Comparison of ENCODE assay signal across 22 cellular contexts in the genomic region with DNA sequence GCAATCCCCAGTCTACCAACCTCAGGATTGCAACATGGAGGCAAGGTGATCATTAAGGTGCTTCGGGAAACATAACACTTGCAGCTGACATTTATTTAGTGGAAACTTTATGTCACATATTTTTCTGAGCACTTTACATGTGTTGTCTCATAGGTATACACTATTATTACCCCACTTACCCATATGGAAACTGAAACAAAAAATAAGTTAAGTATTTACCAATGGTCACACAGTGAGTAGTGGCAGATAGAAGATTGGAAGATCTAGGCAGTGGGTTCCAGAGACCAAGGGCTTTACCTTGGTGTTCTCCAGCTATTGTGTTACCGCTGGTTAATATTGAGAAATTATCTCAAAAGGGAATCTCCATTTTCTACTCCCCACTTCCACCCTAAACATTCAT.
DNase-seq lines count a peak whose midpoint lies in the region; ATAC-seq and TF ChIP-seq lines count a peak whose summit lies in the region.
"Had no signal": no experiment of that assay in that cellular context is flagged by ENCODE, and none has a peak within 500 bp of the region (broad histone marks: within the 10 kb centered on the region; RNA-seq: fewer than 3 reads in every experiment).

No MANE protein-coding gene starts in this region.

- no peaks in the 10 kb centered on the region for H3K4me1 ChIP-seq in CD8-positive, alpha-beta T cell (ENCODE audit: insufficient read depth, low read length)
- H3K4me1 ChIP-seq: left lung had no signal

- no peak for TF ChIP-seq CTCF in CD8-positive, alpha-beta T cell (IDR thresholded peaks at IDR 0.05)

- H3K27me3 Mint-ChIP-seq in CD8-positive, alpha-beta T cell (ENCODE audit: low read depth): no peaks in the 10 kb centered on the region
- H3K27me3 Mint-ChIP-seq: T-cell had no signal

- no peak for DNase-seq in CD8-positive, alpha-beta T cell
- DNase-seq in DMS79 treated with DMSO at 0.1 percent for 48 hours (lab: John Stamatoyannopoulos, UW) (no peak), HT-29 (ENCODE audit: low spot score) (no peak), KG1 (lab: John Stamatoyannopoulos, UW) (no peak)
- DNase-seq: 8988T; activated CD4-positive, alpha-beta T cell treated with anti-CD3 and anti-CD28 coated beads, Interleukin-2, amount 50 U/mL, for 4 hours; activated naive CD4-positive, alpha-beta T cell; amygdala; BE2C; central memory CD4-positive, alpha-beta T cell; left lung; NCI-H2081; NCI-H524; Right ventricle myocardium superior; stimulated activated CD4-positive, alpha-beta T cell treated with anti-CD3 and anti-CD28 coated beads, Interleukin-4, amount 100 ng/mL, for 4 hours; T-cell had no signal

- H3K9me3 ChIP-seq in CD8-positive, alpha-beta T cell (ENCODE audit: low read length): no peaks in the 10 kb centered on the region
- H3K9me3 ChIP-seq: BE2C, left lung had no signal

- intact Hi-C loops in CD8-positive, alpha-beta T cell (cut with DNase I, micrococcal nuclease): no loop called here

- POLR2A ChIA-PET in CD8-positive, alpha-beta T cell (lab: Charles Lee): no interaction called here

- no peak overlapping the region for H3K4me3 Mint-ChIP-seq in CD8-positive, alpha-beta T cell
- H3K4me3 Mint-ChIP-seq: T-cell had no signal

- H3K4me1 Mint-ChIP-seq in CD8-positive, alpha-beta T cell (ENCODE audit: low read depth): no peaks in the 10 kb centered on the region
- H3K4me1 Mint-ChIP-seq: T-cell had no signal

- ATAC-seq in GM18499 (IDR thresholded peaks at IDR 0.05; ENCODE audit: insufficient read depth, unreplicated experiment): peak; percentile 63
- ATAC-seq in GM19438 (IDR thresholded peaks at IDR 0.05; ENCODE audit: low read depth, unreplicated experiment): peak; percentile 76
- ATAC-seq in HG02759 (IDR thresholded peaks at IDR 0.05; ENCODE audit: unreplicated experiment): peak; percentile 90
- ATAC-seq in HG03378 (IDR thresholded peaks at IDR 0.05; ENCODE audit: unreplicated experiment): peak; percentile 95
- no peak for ATAC-seq in CD8-positive, alpha-beta T cell
- ATAC-seq: left lung, T-cell had no signal

- CTCF ChIA-PET in CD8-positive, alpha-beta T cell (lab: Charles Lee): no interaction called here

- no peak overlapping the region for H3K27ac ChIP-seq in CD8-positive, alpha-beta T cell (ENCODE audit: low read depth, low read length)
- H3K27ac ChIP-seq: KMS-11, left lung had no signal

- H3K27ac Mint-ChIP-seq in CD8-positive, alpha-beta T cell: no peak overlapping the region
- H3K27ac Mint-ChIP-seq: T-cell had no signal

- no peak overlapping the region for H3K4me3 ChIP-seq in CD8-positive, alpha-beta T cell (ENCODE audit: low read depth, low read length)
- H3K4me3 ChIP-seq: left lung, smooth muscle cell had no signal

- H3K9me3 Mint-ChIP-seq in CD8-positive, alpha-beta T cell: peaks cover under 1% of the 10 kb centered on the region

- no peaks in the 10 kb centered on the region for H3K36me3 Mint-ChIP-seq in CD8-positive, alpha-beta T cell
- H3K36me3 Mint-ChIP-seq: T-cell had no signal

- H3K27me3 ChIP-seq in CD8-positive, alpha-beta T cell (ENCODE audit: insufficient read depth, low read length): no peaks in the 10 kb centered on the region
- H3K27me3 ChIP-seq: BE2C, left lung had no signal

- no peaks in the 10 kb centered on the region for H3K36me3 ChIP-seq in CD8-positive, alpha-beta T cell (ENCODE audit: insufficient read depth, low read length)
- H3K36me3 ChIP-seq: BE2C, left lung had no signal
